ENCODE assay signal across 7 cellular contexts in the genomic region with DNA sequence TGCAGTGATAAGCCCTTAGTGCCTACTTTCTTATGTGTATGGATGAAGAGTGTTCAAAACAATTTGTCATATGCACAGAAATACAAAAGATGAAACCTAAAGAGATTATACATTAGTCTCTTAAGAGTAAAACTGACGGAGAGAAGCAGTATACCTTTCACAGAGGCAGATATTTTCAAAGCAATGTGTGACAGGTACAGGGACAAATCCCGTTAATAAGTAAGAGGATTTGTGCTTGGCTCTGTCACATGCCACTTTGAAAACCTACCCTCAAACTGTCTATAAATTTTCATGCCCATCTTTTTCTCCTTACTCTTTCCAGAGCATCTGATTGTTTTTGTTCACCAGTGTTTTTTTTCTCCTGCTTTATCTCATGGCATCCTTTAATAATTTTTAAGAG.
"Had no signal": no experiment of that assay in that cellular context is flagged by ENCODE, and none has a peak within 500 bp of the region (broad histone marks: within the 10 kb centered on the region; RNA-seq: fewer than 3 reads in every experiment).

No MANE protein-coding gene starts in this region.

- FAIRE-seq: HepG2 had no signal

- H3K4me3 ChIP-seq: GM23248, HAP-1 had no signal

- H3K36me3 ChIP-seq: HAP-1 had no signal

- H3K9me3 ChIP-seq: HAP-1 had no signal

- DNase-seq: GM23248, GOT3, H7, HFFc6 had no signal

- H2AFZ ChIP-seq: GM23248 had no signal

- H3K9ac ChIP-seq: GM23248 had no signal

- H3K27ac ChIP-seq: GM23248, HL-60 had no signal
